Comparison of ENCODE assay signal across 14 cellular contexts in the genomic region with DNA sequence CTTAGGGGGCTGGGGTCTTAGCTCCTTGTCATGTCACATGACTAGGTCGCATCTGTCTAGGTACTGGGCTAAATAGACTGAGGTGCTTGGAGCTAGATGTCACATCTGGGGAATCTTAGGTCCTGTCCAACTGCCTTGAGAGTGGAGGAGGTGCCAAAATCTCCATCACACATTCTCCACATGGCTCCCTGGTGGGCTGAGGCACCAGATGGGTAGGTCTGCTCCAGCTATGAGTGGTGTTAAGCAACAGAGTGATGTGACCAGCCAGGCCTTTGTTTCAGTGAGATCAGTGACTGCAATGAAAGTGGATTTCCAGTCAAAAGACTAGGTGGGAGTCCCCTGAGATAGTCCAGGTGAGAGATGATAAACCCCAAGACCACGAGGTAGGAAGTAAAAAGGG.
"Had no signal": no experiment of that assay in that cellular context is flagged by ENCODE, and none has a peak within 500 bp of the region (broad histone marks: within the 10 kb centered on the region; RNA-seq: fewer than 3 reads in every experiment).

No MANE protein-coding gene starts in this region.

- H3K4me3 ChIP-seq: body of pancreas, suprapubic skin had no signal

- ATAC-seq: activated CD8-positive, alpha-beta memory T cell treated with anti-CD3 and anti-CD28 coated beads, Interleukin-2, amount 10 ng/mL, durations not matched to agents 7 days and 5 days; activated T-helper 17 cell treated with anti-CD3 and anti-CD28 coated beads, Interleukin-2, amount 50 U/mL, for 72 hours; body of pancreas; esophagus mucosa had no signal

- H3K27ac ChIP-seq: body of pancreas, suprapubic skin had no signal

- H3K27ac Mint-ChIP-seq: activated CD8-positive, alpha-beta memory T cell treated with anti-CD3 and anti-CD28 coated beads, Interleukin-2, amount 10 ng/mL, durations not matched to agents 7 days and 5 days; activated naive CD8-positive, alpha-beta T cell treated with anti-CD3 and anti-CD28 coated beads, Interleukin-2, amount 10 ng/mL, durations not matched to agents 7 days and 5 days; activated T-helper 17 cell treated with anti-CD3 and anti-CD28 coated beads, Interleukin-2, amount 50 U/mL, for 72 hours; stimulated activated naive CD8-positive, alpha-beta T cell treated with anti-CD3 and anti-CD28 coated beads, Interleukin-15, Interleukin-2, amounts not matched to agents 100 ng/mL and 50 ng/mL, for 24 hours had no signal

- H3K27me3 ChIP-seq: body of pancreas, suprapubic skin had no signal

- H3K36me3 Mint-ChIP-seq: activated CD8-positive, alpha-beta memory T cell treated with anti-CD3 and anti-CD28 coated beads, Interleukin-2, amount 10 ng/mL, durations not matched to agents 7 days and 5 days; activated naive CD8-positive, alpha-beta T cell treated with anti-CD3 and anti-CD28 coated beads, Interleukin-2, amount 10 ng/mL, durations not matched to agents 7 days and 5 days had no signal

- H3K27me3 Mint-ChIP-seq: activated CD8-positive, alpha-beta memory T cell treated with anti-CD3 and anti-CD28 coated beads, Interleukin-2, amount 10 ng/mL, durations not matched to agents 7 days and 5 days; activated naive CD8-positive, alpha-beta T cell treated with anti-CD3 and anti-CD28 coated beads, Interleukin-2, amount 10 ng/mL, durations not matched to agents 7 days and 5 days; activated T-helper 17 cell treated with anti-CD3 and anti-CD28 coated beads, Interleukin-2, amount 50 U/mL, for 72 hours; stimulated activated naive CD8-positive, alpha-beta T cell treated with anti-CD3 and anti-CD28 coated beads, Interleukin-15, Interleukin-2, amounts not matched to agents 100 ng/mL and 50 ng/mL, for 24 hours had no signal

- H3K9me3 ChIP-seq: body of pancreas, suprapubic skin had no signal

- H3K9me3 Mint-ChIP-seq: nephron; stimulated activated naive CD8-positive, alpha-beta T cell treated with anti-CD3 and anti-CD28 coated beads, Interleukin-15, Interleukin-2, amounts not matched to agents 100 ng/mL and 50 ng/mL, for 24 hours had no signal

- H3K36me3 ChIP-seq: suprapubic skin had no signal

- H3K4me1 Mint-ChIP-seq: activated CD8-positive, alpha-beta memory T cell treated with anti-CD3 and anti-CD28 coated beads, Interleukin-2, amount 10 ng/mL, durations not matched to agents 7 days and 5 days; activated naive CD8-positive, alpha-beta T cell treated with anti-CD3 and anti-CD28 coated beads, Interleukin-2, amount 10 ng/mL, durations not matched to agents 7 days and 5 days; activated T-helper 17 cell treated with anti-CD3 and anti-CD28 coated beads, Interleukin-2, amount 50 U/mL, for 72 hours had no signal

- H3K4me3 Mint-ChIP-seq: activated CD8-positive, alpha-beta memory T cell treated with anti-CD3 and anti-CD28 coated beads, Interleukin-2, amount 10 ng/mL, durations not matched to agents 7 days and 5 days; activated naive CD8-positive, alpha-beta T cell treated with anti-CD3 and anti-CD28 coated beads, Interleukin-2, amount 10 ng/mL, durations not matched to agents 7 days and 5 days; activated T-helper 17 cell treated with anti-CD3 and anti-CD28 coated beads, Interleukin-2, amount 50 U/mL, for 72 hours; nephron; stimulated activated naive CD8-positive, alpha-beta T cell treated with anti-CD3 and anti-CD28 coated beads, Interleukin-15, Interleukin-2, amounts not matched to agents 100 ng/mL and 50 ng/mL, for 24 hours had no signal

- DNase-seq: activated CD4-positive, CD25-positive, alpha-beta regulatory T cell treated with anti-CD3 and anti-CD28 coated beads, Interleukin-2, amount 50 U/mL, for 72 hours; activated CD8-positive, alpha-beta memory T cell treated with anti-CD3 and anti-CD28 coated beads, Interleukin-2, amount 10 ng/mL, durations not matched to agents 7 days and 5 days; activated naive CD4-positive, alpha-beta T cell treated with Interleukin-2 at 50 U/mL for 16 hours; activated naive CD8-positive, alpha-beta T cell treated with anti-CD3 and anti-CD28 coated beads, Interleukin-2, amount 10 ng/mL, durations not matched to agents 7 days and 5 days; body of pancreas; effector CD8-positive, alpha-beta T cell; midbrain; T1000; trophoblast cell had no signal
